18 cellular contexts compared by ENCODE assay signal in the genomic region with DNA sequence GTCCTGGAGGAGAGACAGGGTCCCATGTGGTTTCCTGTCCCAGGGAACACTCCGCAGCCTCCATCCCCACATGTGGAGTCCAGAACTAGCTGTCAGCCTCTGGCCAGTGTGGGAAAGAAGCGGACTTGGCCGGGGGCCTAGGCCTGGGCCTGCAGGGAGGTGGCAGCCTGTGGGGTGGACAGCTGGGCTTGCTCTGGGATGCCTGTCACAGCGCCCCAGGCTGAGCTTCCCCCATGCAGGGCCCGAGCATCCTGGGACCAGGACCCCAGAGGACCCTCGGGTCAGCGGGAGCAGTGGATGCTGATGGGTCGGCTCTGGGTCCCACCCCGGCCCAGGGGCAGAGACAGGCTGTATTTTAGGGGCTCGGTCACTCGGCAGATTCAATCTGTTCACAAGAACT. TPM values are rescaled to one million over a fixed set of nuclear protein-coding genes. Genes with fewer than 3 reads are reported as not detected.
DNase-seq lines count a peak whose midpoint lies in the region; ATAC-seq and TF ChIP-seq lines count a peak whose summit lies in the region.
"Had no signal": no experiment of that assay in that cellular context is flagged by ENCODE, and none has a peak within 500 bp of the region (broad histone marks: within the 10 kb centered on the region; RNA-seq: fewer than 3 reads in every experiment).

No MANE protein-coding gene starts in this region.

- CTCF ChIA-PET in PC-9 (lab: Charles Lee): no interaction called here

- H3K9me2 ChIP-seq in PC-9 (ENCODE audit: insufficient read depth): no peaks in the 10 kb centered on the region

- TF ChIP-seq CTCF in RWPE2 (IDR thresholded peaks at IDR 0.05; ENCODE audit: poor library complexity, severe bottlenecking) (no peak), left ventricle myocardium inferior (IDR thresholded peaks at IDR 0.05; ENCODE audit: borderline replicate concordance) (no peak), osteoblast (IDR thresholded peaks at IDR 0.05; ENCODE audit: extremely low read depth, low read depth, low read length) (no peak), PC-9 (conservative IDR thresholded peaks at IDR 0.05) (no peak)

- no peaks in the 10 kb centered on the region for H3K9me3 ChIP-seq in RWPE2 (ENCODE audit: severe bottlenecking)
- no peaks in the 10 kb centered on the region for H3K9me3 ChIP-seq in left ventricle myocardium inferior (replicated peaks)
- H3K9me3 ChIP-seq in osteoblast (ENCODE audit: low read depth, low read length): no peaks in the 10 kb centered on the region
- no peaks in the 10 kb centered on the region for H3K9me3 ChIP-seq in PC-9 (ENCODE audit: insufficient read depth, low read depth)

- no peak for ATAC-seq in RWPE2 (ENCODE audit: low read depth)
- ATAC-seq in GM18505 (IDR thresholded peaks at IDR 0.05; ENCODE audit: unreplicated experiment): no peak

- no peak for TF ChIP-seq POLR2A in GM18505 (IDR thresholded peaks at IDR 0.05; ENCODE audit: borderline replicate concordance, extremely low read depth, insufficient read depth, insufficient read length)

- H3K4me2 ChIP-seq in osteoblast (ENCODE audit: insufficient read depth, low read length) (no peak overlapping the region), PC-9 (no peak overlapping the region)

- no TSS peak for BruUV-seq in PC-9 (replicated peaks; lab: Mats Ljungman, UMichigan)

- H3F3A ChIP-seq in PC-9 (ENCODE audit: insufficient read depth, low read depth): no peaks in the 10 kb centered on the region

- H3K27ac ChIP-seq in RWPE2 (ENCODE audit: poor library complexity, severe bottlenecking) (no peak overlapping the region), left ventricle myocardium inferior (replicated peaks) (no peak overlapping the region), osteoblast (ENCODE audit: low read depth, low read length) (no peak overlapping the region), PC-9 (no peak overlapping the region)
- H3K27ac ChIP-seq: C4-2B had no signal

- no peak overlapping the region for H3K4me3 ChIP-seq in RWPE2 (ENCODE audit: severe bottlenecking)
- no peak overlapping the region for H3K4me3 ChIP-seq in left ventricle myocardium inferior
- no peak overlapping the region for H3K4me3 ChIP-seq in osteoblast (ENCODE audit: insufficient read depth, low read length)
- no peak overlapping the region for H3K4me3 ChIP-seq in PC-9

- DNase-seq in activated CD8-positive, alpha-beta memory T cell treated with anti-CD3 and anti-CD28 coated beads, Interleukin-2, amount 50 U/mL, for 4 hours: peak; percentile 13
- no peak for DNase-seq in activated CD8-positive, alpha-beta memory T cell treated with anti-CD3 and anti-CD28 coated beads, Interleukin-2, amount 50 U/mL, for 48 hours
- DNase-seq in RWPE2 (ENCODE audit: low spot score) (peak; percentile 60), left ventricle myocardium inferior (peak; percentile 76), osteoblast (ENCODE audit: insufficient read length, low spot score, missing footprints) (peak; percentile 58), PC-9 (no peak), inferior parietal cortex (ENCODE audit: extremely low spot score) (no peak)
- DNase-seq: COR-L47, GOT3, NCI-H1417, NCI-H1930, NCI-H2171 treated with DMSO at 0.1 percent for 48 hours, NCI-H82 had no signal

- H3K27me3 ChIP-seq in RWPE2 (ENCODE audit: insufficient read depth, poor library complexity, severe bottlenecking): no peaks in the 10 kb centered on the region
- no peaks in the 10 kb centered on the region for H3K27me3 ChIP-seq in left ventricle myocardium inferior (ENCODE audit: low read depth)
- H3K27me3 ChIP-seq in osteoblast (ENCODE audit: insufficient read depth, low read length): no peaks in the 10 kb centered on the region
- H3K27me3 ChIP-seq in PC-9 (ENCODE audit: insufficient read depth, low read depth): no peaks in the 10 kb centered on the region

- H3K4me1 ChIP-seq in RWPE2 (ENCODE audit: insufficient read depth, poor library complexity, severe bottlenecking): no peaks in the 10 kb centered on the region
- H3K4me1 ChIP-seq in left ventricle myocardium inferior: peaks cover 4% of the 10 kb centered on the region
- no peaks in the 10 kb centered on the region for H3K4me1 ChIP-seq in osteoblast (ENCODE audit: insufficient read depth, low read length)
- H3K4me1 ChIP-seq in PC-9 (replicated peaks; ENCODE audit: insufficient read depth): no peaks in the 10 kb centered on the region

- H3K36me3 ChIP-seq in RWPE2 (ENCODE audit: low read depth) (no peaks in the 10 kb centered on the region), left ventricle myocardium inferior (no peaks in the 10 kb centered on the region), osteoblast (ENCODE audit: insufficient read depth, low read length) (no peaks in the 10 kb centered on the region), PC-9 (ENCODE audit: low read depth) (no peaks in the 10 kb centered on the region)

- H3K79me2 ChIP-seq in osteoblast (ENCODE audit: insufficient read depth, low read length) (no peaks in the 10 kb centered on the region), PC-9 (ENCODE audit: low read depth) (no peaks in the 10 kb centered on the region)

- H2AFZ ChIP-seq in osteoblast (ENCODE audit: low read length) (no peak overlapping the region), PC-9 (no peak overlapping the region)

- POLR2A ChIA-PET in PC-9 (lab: Charles Lee; ENCODE audit: unreplicated experiment): no interaction called here

- intact Hi-C loops in left ventricle myocardium inferior (cut with micrococcal nuclease) (no loop called here), PC-9 (cut with micrococcal nuclease; ENCODE audit: unreplicated experiment) (no loop called here)

- H4K20me1 ChIP-seq in osteoblast (ENCODE audit: insufficient read depth, low read length) (peaks cover 17% of the 10 kb centered on the region), PC-9 (ENCODE audit: insufficient read depth) (peaks cover 11% of the 10 kb centered on the region; the same call in 1 of the 2 replicates)

RNA-seq across cellular contexts. Expression of a gene that starts 47.5 kb away (rescaled TPM):
- total RNA-seq in left ventricle myocardium inferior: not detected
- total RNA-seq in osteoblast: not detected in 2 replicates
- total RNA-seq in PC-9 (2021): 47.5 and 57.8 TPM in 2 replicates
- total RNA-seq: HT1080, LHCN-M2, NCI-H460 had no signal

Comparison
In these comparisons a context has a peak if more than half of its experiments do, and no peak if none do; other contexts are left out.
1. DNase-seq: peak in activated CD8-positive, alpha-beta memory T cell treated with anti-CD3 and anti-CD28 coated beads, Interleukin-2, amount 50 U/mL, for 4 hours (single experiment), RWPE2 (single experiment), left ventricle myocardium inferior (single experiment) and osteoblast (single experiment); none in activated CD8-positive, alpha-beta memory T cell treated with anti-CD3 and anti-CD28 coated beads, Interleukin-2, amount 50 U/mL, for 48 hours (single experiment), PC-9 (0 of 2) and inferior parietal cortex (single experiment).
2. RNA of a gene that starts 47.5 kb away (total RNA-seq): 47.5 to 57.8 TPM in PC-9; not detected in left ventricle myocardium inferior (single experiment) and not detected in osteoblast; every median in the first group is over 10 times any median in the second.